8 cellular contexts compared by ENCODE assay signal in genomic region chr15:39920510-39921273, GRCh38. TPM values are rescaled to one million over a fixed set of nuclear protein-coding genes. Genes with fewer than 3 reads are reported as not detected.
DNase-seq lines count a peak whose midpoint lies in the region; ATAC-seq lines count a peak whose summit lies in the region.

No MANE protein-coding gene starts in this region.

- peak overlapping the region in 1 of 2 experiments; percentile 57 for H2BK12ac ChIP-seq in mesenchymal stem cell (ENCODE audit: low read length in 2 of 2)

- H3K4ac ChIP-seq in mesenchymal stem cell (ENCODE audit: low read depth in 1 of 2, low read length in 2 of 2): peak overlapping the region in 1 of 2 experiments; percentile 71

- H3K27me3 ChIP-seq in effector memory CD4-positive, alpha-beta T cell (replicated peaks; ENCODE audit: control insufficient read depth, insufficient read depth, low read length, poor library complexity, severe bottlenecking): peaks cover 25% of the 10 kb centered on the region
- H3K27me3 ChIP-seq in mesenchymal stem cell (ENCODE audit: control insufficient read depth in 1 of 2, insufficient read depth in 1 of 2, low read length in 2 of 2): no peaks in the 10 kb centered on the region

- peak overlapping the region; percentile 97 for H3K9ac ChIP-seq in mesenchymal stem cell (ENCODE audit: low read length)

- peak overlapping the region in 1 of 2 experiments; percentile 46 for H3K23ac ChIP-seq in mesenchymal stem cell (ENCODE audit: low read length in 2 of 2)

- no peak overlapping the region for H3K27ac ChIP-seq in effector memory CD4-positive, alpha-beta T cell (ENCODE audit: insufficient read depth, low read length, poor library complexity, severe bottlenecking)
- peak overlapping the region; percentile 79 for H3K27ac ChIP-seq in mesenchymal stem cell (ENCODE audit: low read length, poor library complexity, severe bottlenecking)

- peak overlapping the region; percentile 50 for H2BK120ac ChIP-seq in mesenchymal stem cell (ENCODE audit: low read depth, low read length)

- no peak overlapping the region for H2AK5ac ChIP-seq in mesenchymal stem cell (ENCODE audit: low read length, severe bottlenecking)

- DNase-seq in AG08396 (ENCODE audit: low spot score): peak; percentile 86
- DNase-seq in NCI-H526 (lab: John Stamatoyannopoulos, UW): peak; percentile 50 to 93
- DNase-seq in activated CD8-positive, alpha-beta memory T cell treated with anti-CD3 and anti-CD28 coated beads for 24 hours: peak; percentile 93
- peak; percentile 41 to 61 (median 51) for DNase-seq in effector memory CD4-positive, alpha-beta T cell
- peak; percentile 82 for DNase-seq in mesenchymal stem cell
- DNase-seq in stimulated activated CD8-positive, alpha-beta memory T cell treated with anti-CD3 and anti-CD28 coated beads, Interleukin-12 subunit alpha, Interleukin-12 subunit beta, amount 100 ng/mL, for 24 hours (ENCODE audit: extremely low read depth): peak; percentile 61

- peak overlapping the region; percentile 61 for H3K4me3 ChIP-seq in effector memory CD4-positive, alpha-beta T cell (ENCODE audit: insufficient read depth, low read depth, low read length, poor library complexity, severe bottlenecking)
- peak overlapping the region; percentile 87 to 88 for H3K4me3 ChIP-seq in mesenchymal stem cell (ENCODE audit: insufficient read depth in 1 of 2, low read depth in 1 of 2, low read length in 2 of 2)

- H3K4me2 ChIP-seq in mesenchymal stem cell (ENCODE audit: low read length, poor library complexity, severe bottlenecking): peak overlapping the region; percentile 76

- no peak overlapping the region for H2AFZ ChIP-seq in mesenchymal stem cell (ENCODE audit: low read depth, low read length)

- H3K9me3 ChIP-seq in effector memory CD4-positive, alpha-beta T cell (ENCODE audit: control insufficient read depth, low read length): no peaks in the 10 kb centered on the region
- no peaks in the 10 kb centered on the region for H3K9me3 ChIP-seq in mesenchymal stem cell (ENCODE audit: control insufficient read depth, low read length)

- peak overlapping the region; percentile 60 for H4K91ac ChIP-seq in mesenchymal stem cell (ENCODE audit: low read length)

- peak; percentile 78 for ATAC-seq in GM18907 (IDR thresholded peaks at IDR 0.05; ENCODE audit: unreplicated experiment)
- ATAC-seq in HG03108 (IDR thresholded peaks at IDR 0.05; ENCODE audit: unreplicated experiment): peak; percentile 75

- no peaks in the 10 kb centered on the region for H3K79me1 ChIP-seq in mesenchymal stem cell (replicated peaks; ENCODE audit: low read length, poor library complexity, severe bottlenecking)

- peak overlapping the region; percentile 68 to 91 for H3K18ac ChIP-seq in mesenchymal stem cell (ENCODE audit: low read depth in 1 of 2, low read length in 2 of 2)

- H4K8ac ChIP-seq in mesenchymal stem cell (ENCODE audit: low read length): peak overlapping the region; percentile 87

- H3K36me3 ChIP-seq in effector memory CD4-positive, alpha-beta T cell (ENCODE audit: control insufficient read depth, insufficient read depth, low read length): no peaks in the 10 kb centered on the region
- peaks cover 0 to 3% of the 10 kb centered on the region in 2 experiments for H3K36me3 ChIP-seq in mesenchymal stem cell (ENCODE audit: control insufficient read depth in 1 of 2, insufficient read depth in 2 of 2, low read depth in 1 of 2, low read length in 2 of 2)

- H2BK15ac ChIP-seq in mesenchymal stem cell (ENCODE audit: low read depth, poor library complexity, severe bottlenecking): peak overlapping the region; percentile 18

- H2BK5ac ChIP-seq in mesenchymal stem cell (ENCODE audit: low read depth, low read length, poor library complexity, severe bottlenecking): no peak overlapping the region

- H3K4me1 ChIP-seq in effector memory CD4-positive, alpha-beta T cell (ENCODE audit: control insufficient read depth, insufficient read depth, low read length, poor library complexity, severe bottlenecking): peaks cover 19% of the 10 kb centered on the region
- peaks cover 4% of the 10 kb centered on the region for H3K4me1 ChIP-seq in mesenchymal stem cell (ENCODE audit: control insufficient read depth, insufficient read depth, low read depth, low read length)

- peak overlapping the region in 1 of 2 experiments; percentile 29 for H3K14ac ChIP-seq in mesenchymal stem cell (ENCODE audit: low read length in 2 of 2)

- 2% methylated on average over 69 of the region's 70 CpGs for WGBS in mesenchymal stem cell

RNA-seq across cellular contexts. Expression of gene GPR176, which starts 0.6 kb away (rescaled TPM):
- 13.3 TPM for polyA plus RNA-seq in mesenchymal stem cell (2013, experiment 1 of 2)
- 13.8 TPM for polyA plus RNA-seq in mesenchymal stem cell (2013, experiment 2 of 2)

RNA-seq across cellular contexts. Expression of gene EIF2AK4, which starts 13.2 kb away (rescaled TPM):
- 81.9 TPM for polyA plus RNA-seq in mesenchymal stem cell (2013, experiment 1 of 2)
- 82.4 TPM for polyA plus RNA-seq in mesenchymal stem cell (2013, experiment 2 of 2)
